In the genomic region with DNA sequence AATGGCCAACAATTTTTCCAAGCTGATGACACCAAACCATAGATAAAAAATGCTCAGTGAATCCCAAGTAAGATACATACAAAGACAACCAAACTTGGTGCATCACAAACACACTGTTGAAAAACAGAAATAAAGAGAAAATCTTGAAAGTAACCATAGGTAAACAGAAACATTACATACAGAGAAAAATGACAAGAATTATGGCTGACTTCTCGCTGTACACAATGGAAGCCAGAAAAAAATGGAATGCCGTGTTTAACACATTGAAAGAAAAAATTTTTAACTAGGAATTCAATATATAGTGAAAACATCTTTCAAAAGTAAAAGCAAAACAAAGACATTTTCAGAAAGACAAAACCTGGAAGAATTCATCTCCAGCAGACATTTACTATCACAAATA, we compare ENCODE assay signal across 30 cellular contexts.
"Had no signal": no experiment of that assay in that cellular context is flagged by ENCODE, and none has a peak within 500 bp of the region (broad histone marks: within the 10 kb centered on the region; RNA-seq: fewer than 3 reads in every experiment).

No MANE protein-coding gene starts in this region.

- H3K27me3 Mint-ChIP-seq: naive thymus-derived CD4-positive, alpha-beta T cell; progenitor cell of endocrine pancreas; stimulated activated naive CD8-positive, alpha-beta T cell treated with anti-CD3 and anti-CD28 coated beads, Interleukin-15, amount 100 ng/mL, for 72 hours had no signal

- H3K4me1 ChIP-seq: foreskin keratinocyte, neural progenitor cell, uterus had no signal

- H3K27me3 ChIP-seq: esophagus muscularis mucosa, foreskin keratinocyte, gastroesophageal sphincter, heart left ventricle, hepatocyte, neural progenitor cell, suprapubic skin, transverse colon, upper lobe of right lung, uterus had no signal

- H3K36me3 ChIP-seq: uterus had no signal

- ATAC-seq: gastroesophageal sphincter; heart left ventricle; left lobe of liver; naive thymus-derived CD4-positive, alpha-beta T cell; sciatic nerve; stimulated activated effector memory CD8-positive, alpha-beta T cell treated with anti-CD3 and anti-CD28 coated beads, Interleukin-12 subunit alpha, Interleukin-12 subunit beta, amount 100 ng/mL, for 72 hours; stimulated activated naive CD8-positive, alpha-beta T cell treated with anti-CD3 and anti-CD28 coated beads, Interleukin-15, amount 100 ng/mL, for 72 hours; upper lobe of right lung had no signal

- DNase-seq: effector CD8-positive, alpha-beta T cell; endodermal cell; foreskin keratinocyte; heart left ventricle; kidney; mesenchymal stem cell; midbrain; naive thymus-derived CD4-positive, alpha-beta T cell; stimulated activated CD4-positive, alpha-beta T cell treated with anti-CD3 and anti-CD28 coated beads, Interleukin-12 subunit alpha, Interleukin-12 subunit beta, amount 100 ng/mL, for 4 hours; stimulated activated CD4-positive, alpha-beta T cell treated with anti-CD3 and anti-CD28 coated beads, Interleukin-2, amount 100 ng/mL, for 24 hours; stimulated activated CD4-positive, alpha-beta T cell treated with anti-CD3 and anti-CD28 coated beads, Interleukin-4, amount 100 ng/mL, for 24 hours; stimulated activated naive CD8-positive, alpha-beta T cell treated with anti-CD3 and anti-CD28 coated beads, Interleukin-15, amount 100 ng/mL, for 72 hours; transverse colon; upper lobe of right lung; uterus had no signal

- H3K4me2 ChIP-seq: hepatocyte, neural progenitor cell, smooth muscle cell had no signal

- H3K9me3 Mint-ChIP-seq: stimulated activated naive CD8-positive, alpha-beta T cell treated with anti-CD3 and anti-CD28 coated beads, Interleukin-15, amount 100 ng/mL, for 72 hours had no signal

- H3K9ac ChIP-seq: neural progenitor cell, parathyroid adenoma had no signal

- H3K27ac ChIP-seq: esophagus muscularis mucosa, foreskin keratinocyte, gastroesophageal sphincter, heart left ventricle, hepatocyte, neural progenitor cell, parathyroid adenoma, suprapubic skin, transverse colon, upper lobe of right lung, uterus had no signal

- H3K27ac Mint-ChIP-seq: endodermal cell; nephron; neural progenitor cell; stimulated activated effector memory CD8-positive, alpha-beta T cell treated with anti-CD3 and anti-CD28 coated beads, Interleukin-12 subunit alpha, Interleukin-12 subunit beta, amount 100 ng/mL, for 72 hours had no signal

- H3K4me3 Mint-ChIP-seq: endodermal cell; nephron; neural progenitor cell; stimulated activated effector memory CD8-positive, alpha-beta T cell treated with anti-CD3 and anti-CD28 coated beads, Interleukin-12 subunit alpha, Interleukin-12 subunit beta, amount 100 ng/mL, for 72 hours; stimulated activated naive CD8-positive, alpha-beta T cell treated with anti-CD3 and anti-CD28 coated beads, Interleukin-15, amount 100 ng/mL, for 72 hours had no signal

- H2AFZ ChIP-seq: hepatocyte, neural progenitor cell, parathyroid adenoma had no signal

- H3K4me1 Mint-ChIP-seq: nephron, neural progenitor cell had no signal

- H3K4me3 ChIP-seq: esophagus muscularis mucosa, gastroesophageal sphincter, heart left ventricle, hepatocyte, lung, neural progenitor cell, smooth muscle cell, suprapubic skin, transverse colon, upper lobe of right lung, uterus had no signal

- H3K9me3 ChIP-seq: upper lobe of right lung, uterus had no signal

- FAIRE-seq: colon, endothelial cell of umbilical vein, kidney had no signal
